Comparison of ENCODE assay signal across 1 cellular context in genomic region chr20:47348539-47349142, GRCh38.
A peak's percentile ranks its signal among the peaks of the same experiment; 100 is the strongest.
TF ChIP-seq lines count a peak whose summit lies in the region.

No MANE protein-coding gene starts in this region.

TF ChIP-seq in K562, 482 proteins besides CTCF, POLR2A, EP300 and RAD21 (continued from another document and continues in another):
- TF ChIP-seq ZNF280B (CRISPR knock-in tag; IDR thresholded peaks at IDR 0.05) (no peak), ZBTB11 (CRISPR knock-in tag; IDR thresholded peaks at IDR 0.05) (peak in 2 of 3 experiments; percentile 36 to 54; a peak in 3 of 6 replicates), WHSC1 (IDR thresholded peaks at IDR 0.05; ENCODE audit: low read length) (peak; percentile 80), ZFPM2 (CRISPR knock-in tag; IDR thresholded peaks at IDR 0.05) (no peak), ZNF311 (CRISPR knock-in tag; IDR thresholded peaks at IDR 0.05) (no peak), SMAD2 (IDR thresholded peaks at IDR 0.05; ENCODE audit: low read depth, low read length) (no peak), ZNF57 (CRISPR knock-in tag; IDR thresholded peaks at IDR 0.05) (no peak), HNRNPK (IDR thresholded peaks at IDR 0.05; ENCODE audit: low read depth, low read length, poor library complexity, severe bottlenecking) (no peak), ZKSCAN8 (CRISPR knock-in tag; IDR thresholded peaks at IDR 0.05) (no peak), SAP30 (IDR thresholded peaks at IDR 0.05; ENCODE audit: borderline replicate concordance, insufficient read depth, low read depth, low read length, poor library complexity, severe bottlenecking) (no peak), HDAC8 (tag; IDR thresholded peaks at IDR 0.05) (no peak), ZNF696 (CRISPR knock-in tag; conservative IDR thresholded peaks at IDR 0.05) (no peak), FOXP1 (CRISPR knock-in tag; IDR thresholded peaks at IDR 0.05) (no peak), THRA (IDR thresholded peaks at IDR 0.05) (no peak), SMC3 (conservative IDR thresholded peaks at IDR 0.05; ENCODE audit: insufficient read depth, low read depth, low read length) (no peak), GTF2A2 (tag; IDR thresholded peaks at IDR 0.05) (peak; percentile 42; the same call in 1 of the 2 replicates), SRSF9 (IDR thresholded peaks at IDR 0.05; ENCODE audit: borderline replicate concordance, low read depth, low read length) (no peak), MLX (CRISPR knock-in tag; conservative IDR thresholded peaks at IDR 0.05) (no peak), NCOA4 (IDR thresholded peaks at IDR 0.05; ENCODE audit: partially characterized antibody) (no peak), SIN3A (IDR thresholded peaks at IDR 0.05; ENCODE audit: borderline replicate concordance in 2 of 2, control insufficient read depth in 1 of 2, low read depth in 2 of 2, low read length in 2 of 2) (0 out of 4 replicates have a peak, but pooled peaks of 1 of the 2 experiments have one; percentile 11), ETV1 (tag; conservative IDR thresholded peaks at IDR 0.05; ENCODE audit: low read depth) (no peak), ZNF785 (CRISPR knock-in tag; IDR thresholded peaks at IDR 0.05) (no peak), RBM17 (IDR thresholded peaks at IDR 0.05; ENCODE audit: borderline replicate concordance, low read depth, low read length) (no peak), U2AF1 (optimal IDR thresholded peaks at IDR 0.05; ENCODE audit: low read depth, low read length) (no peak), ETV6 (IDR thresholded peaks at IDR 0.05; ENCODE audit: borderline replicate concordance in 1 of 2, low read depth in 2 of 2, low read length in 1 of 2) (no peak), ETV6 (CRISPR knock-in tag; IDR thresholded peaks at IDR 0.05; ENCODE audit: borderline replicate concordance) (no peak), RBM14 (IDR thresholded peaks at IDR 0.05; ENCODE audit: borderline replicate concordance, insufficient read depth, low read depth, low read length) (no peak), KDM2B (CRISPR knock-in tag; IDR thresholded peaks at IDR 0.05) (no peak), SMARCA5 (IDR thresholded peaks at IDR 0.05) (no peak), DMBX1 (CRISPR knock-in tag; IDR thresholded peaks at IDR 0.05; ENCODE audit: borderline replicate concordance) (no peak), ZNF174 (CRISPR knock-in tag; IDR thresholded peaks at IDR 0.05) (no peak), ZBTB1 (CRISPR knock-in tag; IDR thresholded peaks at IDR 0.05; ENCODE audit: borderline replicate concordance, low read depth) (no peak), GTF3C2 (IDR thresholded peaks at IDR 0.05; ENCODE audit: borderline replicate concordance, extremely low read depth, insufficient read length) (no peak), NFE2L1 (tag; IDR thresholded peaks at IDR 0.05; ENCODE audit: borderline replicate concordance, low read depth) (no peak), PATZ1 (CRISPR knock-in tag; IDR thresholded peaks at IDR 0.05; ENCODE audit: borderline replicate concordance) (0 out of 2 replicates have a peak, but pooled peaks have one; percentile 34), SFPQ (IDR thresholded peaks at IDR 0.05; ENCODE audit: low read depth, low read length) (no peak), ZNF79 (CRISPR knock-in tag; IDR thresholded peaks at IDR 0.05; ENCODE audit: low read depth) (no peak), NFXL1 (CRISPR knock-in tag; IDR thresholded peaks at IDR 0.05) (no peak), ETS1 (conservative IDR thresholded peaks at IDR 0.05; ENCODE audit: control insufficient read depth, low read depth, low read length) (no peak), POLR3A (IDR thresholded peaks at IDR 0.05; ENCODE audit: borderline replicate concordance, extremely low read depth, insufficient read depth, insufficient read length) (no peak), BACH1 (tag; IDR thresholded peaks at IDR 0.05) (peak; percentile 77; the same call in 1 of the 2 replicates), RAD51 (IDR thresholded peaks at IDR 0.05; ENCODE audit: borderline replicate concordance, low read depth) (no peak), ZNF512 (tag; IDR thresholded peaks at IDR 0.05) (no peak), THRB (CRISPR knock-in tag; conservative IDR thresholded peaks at IDR 0.05) (0 out of 2 replicates have a peak, but pooled peaks have one; percentile 40), ZNF124 (CRISPR knock-in tag; IDR thresholded peaks at IDR 0.05) (no peak), FOXM1 (IDR thresholded peaks at IDR 0.05; ENCODE audit: low read depth) (no peak), FOXM1 (CRISPR knock-in tag; IDR thresholded peaks at IDR 0.05; ENCODE audit: low read depth) (no peak), SIN3B (IDR thresholded peaks at IDR 0.05; ENCODE audit: low read depth) (no peak)
